Comparison of ENCODE assay signal across 8 cellular contexts in the genomic region with DNA sequence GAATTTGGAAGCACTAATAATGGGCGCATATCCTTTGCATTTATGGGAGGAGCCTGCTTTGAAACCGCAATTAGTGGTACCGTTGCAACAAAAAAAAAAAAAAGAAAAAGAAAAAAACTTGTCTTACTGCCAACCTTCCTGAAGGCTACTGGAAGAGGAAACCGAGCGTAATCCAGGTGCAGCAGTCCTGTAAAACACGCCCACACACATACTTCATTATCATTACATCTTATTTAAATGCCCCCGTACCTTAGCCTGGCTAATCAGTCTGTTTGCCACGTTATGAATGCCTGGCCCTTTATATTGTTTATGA. TPM values are rescaled to one million over a fixed set of nuclear protein-coding genes. Genes with fewer than 3 reads are reported as not detected.
A peak's percentile ranks its signal among the peaks of the same experiment; 100 is the strongest.
DNase-seq lines count a peak whose midpoint lies in the region; ATAC-seq and TF ChIP-seq lines count a peak whose summit lies in the region.

No MANE protein-coding gene starts in this region.

- no peak for ATAC-seq in activated T-cell treated with anti-CD3 and anti-CD28 coated beads, Interleukin-2, amount 50 U/mL, for 72 hours (replicated peaks in 1 of 2)
- ATAC-seq in activated B cell treated with CpG ODN at 0.5 μM for 24 hours (ENCODE audit: low read depth) (no peak), GM19023 (IDR thresholded peaks at IDR 0.05; ENCODE audit: unreplicated experiment) (no peak)
- no peak for ATAC-seq in stimulated activated effector memory CD8-positive, alpha-beta T cell treated with anti-CD3 and anti-CD28 coated beads, Interleukin-12 subunit alpha, Interleukin-12 subunit beta, amount 100 ng/mL, for 72 hours

- H3K27ac Mint-ChIP-seq in activated T-cell treated with anti-CD3 and anti-CD28 coated beads, Interleukin-2, amount 50 U/mL, for 72 hours: peak overlapping the region; percentile 94
- peak overlapping the region; percentile 95 for H3K27ac Mint-ChIP-seq in activated B cell treated with CpG ODN at 0.5 μM for 24 hours
- H3K27ac Mint-ChIP-seq in stimulated activated effector memory CD8-positive, alpha-beta T cell treated with anti-CD3 and anti-CD28 coated beads, Interleukin-12 subunit alpha, Interleukin-12 subunit beta, amount 100 ng/mL, for 72 hours: peak overlapping the region; percentile 98

- peaks cover 62% of the 10 kb centered on the region for H3K4me1 Mint-ChIP-seq in activated T-cell treated with anti-CD3 and anti-CD28 coated beads, Interleukin-2, amount 50 U/mL, for 72 hours (ENCODE audit: low read depth)
- peaks cover 48% of the 10 kb centered on the region for H3K4me1 Mint-ChIP-seq in activated B cell treated with CpG ODN at 0.5 μM for 24 hours
- peaks cover 57% of the 10 kb centered on the region for H3K4me1 Mint-ChIP-seq in stimulated activated effector memory CD8-positive, alpha-beta T cell treated with anti-CD3 and anti-CD28 coated beads, Interleukin-12 subunit alpha, Interleukin-12 subunit beta, amount 100 ng/mL, for 72 hours

- intact Hi-C loops in activated B cell treated with CpG ODN at 0.5 μM for 24 hours (cut with micrococcal nuclease): loop anchor here (1.0 to 5.0 kb wide), 6 partner anchors 78 to 260 kb away; a partner anchor contains a TSS

- CTCF ChIA-PET in activated B cell treated with CpG ODN at 0.5 μM for 24 hours (lab: Charles Lee): interaction anchor here (1.0 kb wide), 1 partner anchor 103 kb away, joined by 3 read pairs; no protein-coding TSS in a partner anchor

- no peak for TF ChIP-seq CTCF in activated B cell treated with CpG ODN at 0.5 μM for 24 hours (IDR thresholded peaks at IDR 0.05)

- H3K4me3 ChIP-seq in iPS-11a (ENCODE audit: low read depth, low read length): peak overlapping the region; percentile 0

- peaks cover 14 to 22% of the 10 kb centered on the region in 2 donors for H3K36me3 Mint-ChIP-seq in activated T-cell treated with anti-CD3 and anti-CD28 coated beads, Interleukin-2, amount 50 U/mL, for 72 hours (ENCODE audit: insufficient read depth in 2 of 2)
- peaks cover 43% of the 10 kb centered on the region for H3K36me3 Mint-ChIP-seq in activated B cell treated with CpG ODN at 0.5 μM for 24 hours (ENCODE audit: low read depth)
- H3K36me3 Mint-ChIP-seq in stimulated activated effector memory CD8-positive, alpha-beta T cell treated with anti-CD3 and anti-CD28 coated beads, Interleukin-12 subunit alpha, Interleukin-12 subunit beta, amount 100 ng/mL, for 72 hours: peaks cover 41% of the 10 kb centered on the region

- H3K9me3 Mint-ChIP-seq in activated T-cell treated with anti-CD3 and anti-CD28 coated beads, Interleukin-2, amount 50 U/mL, for 72 hours: no peaks in the 10 kb centered on the region
- no peaks in the 10 kb centered on the region for H3K9me3 Mint-ChIP-seq in activated B cell treated with CpG ODN at 0.5 μM for 24 hours
- no peaks in the 10 kb centered on the region for H3K9me3 Mint-ChIP-seq in stimulated activated effector memory CD8-positive, alpha-beta T cell treated with anti-CD3 and anti-CD28 coated beads, Interleukin-12 subunit alpha, Interleukin-12 subunit beta, amount 100 ng/mL, for 72 hours

- H3K4me3 Mint-ChIP-seq in activated T-cell treated with anti-CD3 and anti-CD28 coated beads, Interleukin-2, amount 50 U/mL, for 72 hours: peak overlapping the region; percentile 96 to 99
- H3K4me3 Mint-ChIP-seq in activated B cell treated with CpG ODN at 0.5 μM for 24 hours: peak overlapping the region; percentile 97
- H3K4me3 Mint-ChIP-seq in stimulated activated effector memory CD8-positive, alpha-beta T cell treated with anti-CD3 and anti-CD28 coated beads, Interleukin-12 subunit alpha, Interleukin-12 subunit beta, amount 100 ng/mL, for 72 hours: peak overlapping the region; percentile 98

- no peaks in the 10 kb centered on the region for H3K27me3 Mint-ChIP-seq in activated T-cell treated with anti-CD3 and anti-CD28 coated beads, Interleukin-2, amount 50 U/mL, for 72 hours (ENCODE audit: low read depth)
- H3K27me3 Mint-ChIP-seq in activated B cell treated with CpG ODN at 0.5 μM for 24 hours: no peaks in the 10 kb centered on the region

- no peak for DNase-seq in activated T-cell treated with anti-CD3 and anti-CD28 coated beads, Interleukin-2, amount 50 U/mL, for 72 hours
- DNase-seq in activated T-cell treated with anti-CD3 and anti-CD28 coated beads for 4 hours: no peak
- peak; percentile 71 for DNase-seq in NCI-H1092 (lab: John Stamatoyannopoulos, UW)
- DNase-seq in activated B cell treated with CpG ODN at 0.5 μM for 24 hours: no peak
- no peak for DNase-seq in stimulated activated effector memory CD8-positive, alpha-beta T cell treated with anti-CD3 and anti-CD28 coated beads, Interleukin-12 subunit alpha, Interleukin-12 subunit beta, amount 100 ng/mL, for 72 hours (ENCODE audit: low spot score in 2 of 2)
- DNase-seq in 8988T: no peak

- POLR2A ChIA-PET in activated B cell treated with CpG ODN at 0.5 μM for 24 hours (lab: Charles Lee): interaction anchor here (1.0 to 1.7 kb wide), 4 partner anchors 9 to 105 kb away, joined by 3 to 8 read pairs (median 4); no protein-coding TSS in a partner anchor

RNA-seq across cellular contexts. Expression of a gene that starts 0.7 kb away (rescaled TPM):
- total RNA-seq in activated T-cell treated with anti-CD3 and anti-CD28 coated beads, Interleukin-2, amount 50 U/mL, for 72 hours: 10 to 100 TPM; 14.4 to 15.6 TPM
- total RNA-seq in activated B cell treated with CpG ODN at 0.5 μM for 24 hours: 28.2 and 31.2 TPM in 2 replicates
